8 cellular contexts compared by ENCODE assay signal in the genomic region with DNA sequence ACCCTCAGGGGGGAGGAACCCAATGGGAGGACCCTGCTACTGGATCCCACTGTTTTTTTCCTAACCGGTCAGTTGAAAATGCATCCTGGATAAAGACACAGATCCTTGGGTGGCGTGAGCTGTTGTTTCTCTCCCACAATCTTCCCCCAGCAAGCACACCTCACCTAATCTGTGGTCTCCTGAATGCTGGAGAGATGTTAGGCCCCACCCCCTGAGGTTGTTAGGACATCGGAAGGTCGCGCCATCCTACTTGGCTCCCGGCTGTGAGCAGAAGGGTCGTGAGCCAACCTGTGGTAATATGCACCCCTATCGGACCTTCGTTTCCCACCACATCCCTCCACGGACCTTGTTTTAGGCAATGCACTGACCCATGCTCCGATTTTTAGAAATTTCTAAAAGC.
A peak's percentile ranks its signal among the peaks of the same experiment; 100 is the strongest.
DNase-seq lines count a peak whose midpoint lies in the region; ATAC-seq and TF ChIP-seq lines count a peak whose summit lies in the region.

No MANE protein-coding gene starts in this region.

- H3K23ac ChIP-seq in H9 (ENCODE audit: insufficient read length, low read depth, low read length), result no peak overlapping the region

- POLR2A ChIA-PET in activated CD4-positive, alpha-beta memory T cell treated with anti-CD3 and anti-CD28 coated beads, Interleukin-2, amount 10 ng/mL, durations not matched to agents 7 days and 5 days (lab: Charles Lee), result no interaction called here

- H4K8ac ChIP-seq in H9 (replicated peaks; ENCODE audit: insufficient read length, low read depth, low read length), result no peak overlapping the region

- H3K27me3 ChIP-seq in H9 (ENCODE audit: insufficient read depth, low read length) (no peaks in the 10 kb centered on the region; the same call in 1 of the 2 replicates), heart right ventricle (peaks cover 0 to 16% (median 0%) of the 10 kb centered on the region in 7 donors), sigmoid colon (no peaks in the 10 kb centered on the region)

- peak overlapping the region; percentile 44 for H3K9ac ChIP-seq in H9 (ENCODE audit: extremely low read depth, insufficient read length, low read length)

- no peak overlapping the region for H3T11ph ChIP-seq in H9 (ENCODE audit: low read length)

- no peak for TF ChIP-seq EP300 in sigmoid colon (IDR thresholded peaks at IDR 0.05)

- H3K36me3 ChIP-seq in heart right ventricle (peaks cover 0 to 12% (median 2%) of the 10 kb centered on the region in 9 donors), sigmoid colon (no peaks in the 10 kb centered on the region)

- no peak overlapping the region for H3K4ac ChIP-seq in H9 (ENCODE audit: low read depth, low read length)

- peak overlapping the region; percentile 61 for H3K14ac ChIP-seq in H9 (ENCODE audit: insufficient read depth, low read length)

- WGBS in H9 (ENCODE audit: extremely low coverage, insufficient read length, low lambda C conversion rate), result no CpG with 5 or more reads among the region's 11 CpGs
- 14 to 16% methylated on average over 11 of the region's 11 CpGs for WGBS in heart right ventricle, 2 donors
- 20 to 49% methylated on average over 11 of the region's 11 CpGs for WGBS in sigmoid colon, 2 donors

- H3K4me3 Mint-ChIP-seq in H9, result peak overlapping the region; percentile 91 to 95
- peak overlapping the region; percentile 17 for H3K4me3 Mint-ChIP-seq in activated CD4-positive, alpha-beta memory T cell treated with anti-CD3 and anti-CD28 coated beads, Interleukin-2, amount 10 ng/mL, durations not matched to agents 7 days and 5 days
- no peak overlapping the region for H3K4me3 Mint-ChIP-seq in activated T-helper 2 cell treated with anti-CD3 and anti-CD28 coated beads, Interferon-gamma antibody, Interleukin-2, Interleukin-4, amounts not matched to agents 10 μg/mL and 5 μg/mL and 100 μg/mL, durations not matched to agents 14 hours and 24 hours and 36 hours (ENCODE audit: low read depth)

- no peak overlapping the region for H2AFZ ChIP-seq in H9 (ENCODE audit: low read length)

- H3K4me3 ChIP-seq in heart right ventricle, result peak overlapping the region; percentile 63 to 93 (median 86)
- H3K4me3 ChIP-seq in sigmoid colon, result peak overlapping the region; percentile 42 to 62 (median 58)

- no peaks in the 10 kb centered on the region for H3K9me3 Mint-ChIP-seq in H9
- no peaks in the 10 kb centered on the region for H3K9me3 Mint-ChIP-seq in activated CD4-positive, alpha-beta memory T cell treated with anti-CD3 and anti-CD28 coated beads, Interleukin-2, amount 10 ng/mL, durations not matched to agents 7 days and 5 days
- no peaks in the 10 kb centered on the region for H3K9me3 Mint-ChIP-seq in activated T-helper 2 cell treated with anti-CD3 and anti-CD28 coated beads, Interferon-gamma antibody, Interleukin-2, Interleukin-4, amounts not matched to agents 10 μg/mL and 5 μg/mL and 100 μg/mL, durations not matched to agents 14 hours and 24 hours and 36 hours

- H4K20me1 ChIP-seq in H9 (ENCODE audit: control insufficient read depth, insufficient read depth, insufficient read length), result no peaks in the 10 kb centered on the region

- H3K79me1 ChIP-seq in H9 (ENCODE audit: insufficient read depth, low read depth, low read length, poor library complexity, severe bottlenecking), result no peaks in the 10 kb centered on the region

- H3K23me2 ChIP-seq in H9 (ENCODE audit: insufficient read length, low read depth, low read length, poor library complexity, severe bottlenecking), result peaks cover 21% of the 10 kb centered on the region

- TF ChIP-seq CTCF in H9 (conservative IDR thresholded peaks at IDR 0.05) (no peak; the same call in 2 of the 3 replicates), heart right ventricle (IDR thresholded peaks at IDR 0.05) (no peak), sigmoid colon (IDR thresholded peaks at IDR 0.05) (no peak)

- H2BK20ac ChIP-seq in H9 (ENCODE audit: low read depth, low read length, poor library complexity, severe bottlenecking), result no peak overlapping the region

- H2BK5ac ChIP-seq in H9 (ENCODE audit: insufficient read length, low read length), result no peak overlapping the region

- no peak overlapping the region for H2AK5ac ChIP-seq in H9 (ENCODE audit: insufficient read length, low read length)

- peak overlapping the region; percentile 53 to 77 (median 57); a peak in 4 of 7 replicates for H3K27ac Mint-ChIP-seq in H9
- no peak overlapping the region for H3K27ac Mint-ChIP-seq in activated CD4-positive, alpha-beta memory T cell treated with anti-CD3 and anti-CD28 coated beads, Interleukin-2, amount 10 ng/mL, durations not matched to agents 7 days and 5 days
- no peak overlapping the region for H3K27ac Mint-ChIP-seq in activated T-helper 2 cell treated with anti-CD3 and anti-CD28 coated beads, Interferon-gamma antibody, Interleukin-2, Interleukin-4, amounts not matched to agents 10 μg/mL and 5 μg/mL and 100 μg/mL, durations not matched to agents 14 hours and 24 hours and 36 hours

- peak in 6 of 8 donors; percentile 4 to 40 (median 16) for ATAC-seq in heart right ventricle

- H4K5ac ChIP-seq in H9 (ENCODE audit: insufficient read length, low read depth, low read length), result no peak overlapping the region

- H3K27ac ChIP-seq in H9 (ENCODE audit: insufficient read length, low read depth, low read length), result no peak overlapping the region
- peak overlapping the region; percentile 77 to 97 (median 92) for H3K27ac ChIP-seq in heart right ventricle
- H3K27ac ChIP-seq in sigmoid colon, result peak overlapping the region; percentile 61 to 73 (median 70)

- peaks cover 15% of the 10 kb centered on the region for H3K27me3 Mint-ChIP-seq in H9 (ENCODE audit: low read depth)
- peaks cover 51% of the 10 kb centered on the region for H3K27me3 Mint-ChIP-seq in activated CD4-positive, alpha-beta memory T cell treated with anti-CD3 and anti-CD28 coated beads, Interleukin-2, amount 10 ng/mL, durations not matched to agents 7 days and 5 days
- H3K27me3 Mint-ChIP-seq in activated T-helper 2 cell treated with anti-CD3 and anti-CD28 coated beads, Interferon-gamma antibody, Interleukin-2, Interleukin-4, amounts not matched to agents 10 μg/mL and 5 μg/mL and 100 μg/mL, durations not matched to agents 14 hours and 24 hours and 36 hours (ENCODE audit: low read depth), result peaks cover 62% of the 10 kb centered on the region

- no peaks in the 10 kb centered on the region; a peak in 3 of 7 replicates for H3K36me3 Mint-ChIP-seq in H9 (ENCODE audit: insufficient read depth in 1 of 3, low read depth in 3 of 3)
- no peaks in the 10 kb centered on the region for H3K36me3 Mint-ChIP-seq in activated CD4-positive, alpha-beta memory T cell treated with anti-CD3 and anti-CD28 coated beads, Interleukin-2, amount 10 ng/mL, durations not matched to agents 7 days and 5 days (ENCODE audit: low read depth)
- no peaks in the 10 kb centered on the region for H3K36me3 Mint-ChIP-seq in activated T-helper 2 cell treated with anti-CD3 and anti-CD28 coated beads, Interferon-gamma antibody, Interleukin-2, Interleukin-4, amounts not matched to agents 10 μg/mL and 5 μg/mL and 100 μg/mL, durations not matched to agents 14 hours and 24 hours and 36 hours (ENCODE audit: low read depth)

- H3K56ac ChIP-seq in H9 (ENCODE audit: insufficient read length, low read depth, low read length), result no peak overlapping the region

- no peaks in the 10 kb centered on the region; the same call in 1 of the 2 replicates for H3K79me2 ChIP-seq in H9 (ENCODE audit: insufficient read depth, low read length)

- peak overlapping the region; percentile 87 for H3K4me2 ChIP-seq in H9 (ENCODE audit: insufficient read depth, insufficient read length, low read length)

- intact Hi-C loops in heart right ventricle (cut with DNase I), result no loop called here
- intact Hi-C loops in sigmoid colon (cut with DNase I), result loop anchor here (5.0 kb wide), 1 partner anchor 33 kb away; no protein-coding TSS in a partner anchor
- intact Hi-C loops in activated T-helper 2 cell treated with anti-CD3 and anti-CD28 coated beads, Interferon-gamma antibody, Interleukin-2, Interleukin-4, amounts not matched to agents 10 μg/mL and 5 μg/mL and 100 μg/mL, durations not matched to agents 14 hours and 24 hours and 36 hours (cut with micrococcal nuclease), result no loop called here

- no peak overlapping the region for H4K91ac ChIP-seq in H9 (ENCODE audit: insufficient read length, low read depth, low read length)

- CTCF ChIA-PET in activated CD4-positive, alpha-beta memory T cell treated with anti-CD3 and anti-CD28 coated beads, Interleukin-2, amount 10 ng/mL, durations not matched to agents 7 days and 5 days (lab: Charles Lee), result no interaction called here

- DNase-seq in H9 (no peak), heart right ventricle (no peak), sigmoid colon (no peak), OCI-M2 (lab: John Stamatoyannopoulos, UW; ENCODE audit: unreplicated experiment) (no peak), T-helper 9 cell (no peak)
- no peak for DNase-seq in activated CD4-positive, alpha-beta memory T cell treated with anti-CD3 and anti-CD28 coated beads, Interleukin-2, amount 10 ng/mL, durations not matched to agents 7 days and 5 days
- DNase-seq in activated T-helper 2 cell treated with anti-CD3 and anti-CD28 coated beads, Interferon-gamma antibody, Interleukin-2, Interleukin-4, amounts not matched to agents 10 μg/mL and 5 μg/mL and 100 μg/mL, durations not matched to agents 14 hours and 24 hours and 36 hours (ENCODE audit: low spot score), result no peak
- no peak for DNase-seq in activated CD8-positive, alpha-beta memory T cell treated with anti-CD3 and anti-CD28 coated beads for 24 hours

- no peak overlapping the region for H2BK120ac ChIP-seq in H9 (ENCODE audit: low read depth, low read length, poor library complexity, severe bottlenecking)

- H3K9me3 ChIP-seq in H9 (ENCODE audit: control insufficient read depth, low read depth, low read length) (no peaks in the 10 kb centered on the region), heart right ventricle (no peaks in the 10 kb centered on the region), sigmoid colon (no peaks in the 10 kb centered on the region)

- H2BK15ac ChIP-seq in H9 (ENCODE audit: low read depth, low read length), result no peak overlapping the region

- peaks cover 67 to 80% of the 10 kb centered on the region in 2 experiments for H3K4me1 Mint-ChIP-seq in H9
- H3K4me1 Mint-ChIP-seq in activated CD4-positive, alpha-beta memory T cell treated with anti-CD3 and anti-CD28 coated beads, Interleukin-2, amount 10 ng/mL, durations not matched to agents 7 days and 5 days, result peaks cover 13% of the 10 kb centered on the region
- H3K4me1 Mint-ChIP-seq in activated T-helper 2 cell treated with anti-CD3 and anti-CD28 coated beads, Interferon-gamma antibody, Interleukin-2, Interleukin-4, amounts not matched to agents 10 μg/mL and 5 μg/mL and 100 μg/mL, durations not matched to agents 14 hours and 24 hours and 36 hours (ENCODE audit: low read depth), result peaks cover 2% of the 10 kb centered on the region

- H3K18ac ChIP-seq in H9 (ENCODE audit: insufficient read length, low read depth, low read length), result peak overlapping the region; percentile 77

- no peak for TF ChIP-seq POLR2A in sigmoid colon (IDR thresholded peaks at IDR 0.05)

- H2BK12ac ChIP-seq in H9 (ENCODE audit: insufficient read length, low read depth, low read length), result peak overlapping the region; percentile 18

- peaks cover 34% of the 10 kb centered on the region for H3K4me1 ChIP-seq in H9 (ENCODE audit: insufficient read depth, low read length)
- H3K4me1 ChIP-seq in heart right ventricle, result peaks cover 37 to 100% (median 86%) of the 10 kb centered on the region in 9 donors
- H3K4me1 ChIP-seq in sigmoid colon, result peaks cover 0 to 80% (median 61%) of the 10 kb centered on the region in 4 donors

Comparison
In these comparisons a context has a peak if more than half of its experiments do, and no peak if none do; other contexts are left out.
1. H3K27ac Mint-ChIP-seq: peak in H9 (3 of 3); none in activated CD4-positive, alpha-beta memory T cell treated with anti-CD3 and anti-CD28 coated beads, Interleukin-2, amount 10 ng/mL, durations not matched to agents 7 days and 5 days (single experiment) and activated T-helper 2 cell treated with anti-CD3 and anti-CD28 coated beads, Interferon-gamma antibody, Interleukin-2, Interleukin-4, amounts not matched to agents 10 μg/mL and 5 μg/mL and 100 μg/mL, durations not matched to agents 14 hours and 24 hours and 36 hours (single experiment).